Comparison of ENCODE assay signal across 1 cellular context in the genomic region with DNA sequence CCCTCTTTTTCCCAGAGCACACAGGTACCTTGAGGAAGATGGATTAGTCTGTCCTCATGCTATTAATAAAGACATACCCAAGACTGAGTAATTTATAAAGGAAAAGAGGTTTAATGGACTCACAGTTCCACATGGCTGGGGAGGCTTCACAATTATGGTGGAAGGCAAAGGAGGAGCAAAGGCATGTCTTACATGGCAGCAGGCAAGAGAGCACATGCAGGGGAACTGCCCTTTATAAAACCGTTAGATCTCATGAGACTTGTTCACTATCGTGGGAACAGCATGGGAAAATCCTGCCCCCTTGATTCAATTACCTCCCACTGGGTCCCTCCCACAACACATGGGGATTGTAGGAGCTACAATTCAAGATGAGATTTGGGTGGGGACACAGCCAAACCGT. TPM values are rescaled to one million over a fixed set of nuclear protein-coding genes. Genes with fewer than 3 reads are reported as not detected.
"Had no signal": no experiment of that assay in that cellular context is flagged by ENCODE, and none has a peak within 500 bp of the region (broad histone marks: within the 10 kb centered on the region; RNA-seq: fewer than 3 reads in every experiment).

No MANE protein-coding gene starts in this region.

RNA-seq across cellular contexts. Expression of gene SSTR2, which starts 20.6 kb away (rescaled TPM):
- total RNA-seq: natural killer cell treated with Interleukin-12 subunit alpha and Interleukin-12 subunit beta and Interleukin-15 and Interleukin-18, amount 100 ng/mL, for 72 hours had no signal
